Comparison of ENCODE assay signal across 19 cellular contexts in the genomic region with DNA sequence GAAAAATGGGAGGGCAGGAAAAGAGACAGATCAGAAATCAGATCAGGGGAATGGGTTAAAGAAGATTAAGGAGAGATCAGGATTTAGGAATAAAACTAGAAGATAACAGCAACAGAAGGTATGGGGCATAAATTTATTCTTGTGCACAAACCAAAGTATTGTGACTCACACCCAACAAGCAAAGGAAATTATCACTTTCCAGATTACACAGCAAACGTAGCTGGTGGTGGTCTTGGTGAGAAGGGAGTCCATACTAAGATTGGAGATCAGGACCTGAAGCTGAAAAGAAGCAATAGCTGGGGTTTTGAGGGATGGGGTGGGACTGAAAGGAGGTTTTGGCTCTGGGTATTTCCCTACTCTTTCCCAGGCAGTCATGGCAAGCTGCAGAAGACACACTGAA. TPM values are rescaled to one million over a fixed set of nuclear protein-coding genes. Genes with fewer than 3 reads are reported as not detected.
DNase-seq lines count a peak whose midpoint lies in the region; ATAC-seq and TF ChIP-seq lines count a peak whose summit lies in the region.
"Had no signal": no experiment of that assay in that cellular context is flagged by ENCODE, and none has a peak within 500 bp of the region (broad histone marks: within the 10 kb centered on the region; RNA-seq: fewer than 3 reads in every experiment).

No MANE protein-coding gene starts in this region.

- no peak overlapping the region for H3K4me3 ChIP-seq in ACC112 (ENCODE audit: low read depth, low read length)
- H3K4me3 ChIP-seq in Karpas-422 (ENCODE audit: low read length), result no peak overlapping the region
- H3K4me3 ChIP-seq in ascending aorta, result no peak overlapping the region
- H3K4me3 ChIP-seq: skin epidermis had no signal

- no peaks in the 10 kb centered on the region for H3K36me3 Mint-ChIP-seq in T-helper 2 cell treated with Interferon-gamma antibody and Interleukin-4, amounts not matched to agents 5 μg/mL and 100 μg/mL, for 36 hours (ENCODE audit: low read depth)
- H3K36me3 Mint-ChIP-seq in nephron (ENCODE audit: low read depth), result no peaks in the 10 kb centered on the region

- no peaks in the 10 kb centered on the region for H3K36me3 ChIP-seq in ACC112 (ENCODE audit: insufficient read depth, low read length)
- H3K36me3 ChIP-seq in Karpas-422 (ENCODE audit: insufficient read depth, low read length), result no peaks in the 10 kb centered on the region
- H3K36me3 ChIP-seq in ascending aorta, result no peaks in the 10 kb centered on the region
- H3K36me3 ChIP-seq: BE2C had no signal

- peaks cover 14% of the 10 kb centered on the region for H3K27me3 Mint-ChIP-seq in T-helper 2 cell treated with Interferon-gamma antibody and Interleukin-4, amounts not matched to agents 5 μg/mL and 100 μg/mL, for 36 hours (ENCODE audit: low read depth)
- H3K27me3 Mint-ChIP-seq in nephron (ENCODE audit: low read depth), result no peaks in the 10 kb centered on the region

- no peak overlapping the region for H3K4me2 ChIP-seq in Karpas-422 (ENCODE audit: low read depth, low read length, poor library complexity, severe bottlenecking)

- H3K9me2 ChIP-seq in Karpas-422 (replicated peaks; ENCODE audit: insufficient read depth, low read length), result no peaks in the 10 kb centered on the region

- H3K27me3 ChIP-seq in ACC112 (ENCODE audit: insufficient read depth, low read length), result no peaks in the 10 kb centered on the region
- H3K27me3 ChIP-seq in Karpas-422 (ENCODE audit: low read length), result no peaks in the 10 kb centered on the region
- H3K27me3 ChIP-seq in ascending aorta, result no peaks in the 10 kb centered on the region
- H3K27me3 ChIP-seq: BE2C had no signal

- H3K4me1 Mint-ChIP-seq in T-helper 2 cell treated with Interferon-gamma antibody and Interleukin-4, amounts not matched to agents 5 μg/mL and 100 μg/mL, for 36 hours (ENCODE audit: low read depth), result peaks cover 17% of the 10 kb centered on the region
- H3K4me1 Mint-ChIP-seq in nephron, result peaks cover 47% of the 10 kb centered on the region

- no peaks in the 10 kb centered on the region for H3K9me3 ChIP-seq in Karpas-422 (ENCODE audit: low read length)
- no peaks in the 10 kb centered on the region for H3K9me3 ChIP-seq in ascending aorta
- H3K9me3 ChIP-seq: BE2C had no signal

- no peaks in the 10 kb centered on the region for H4K20me1 ChIP-seq in Karpas-422 (ENCODE audit: insufficient read depth, low read depth, low read length)

- peak overlapping the region; percentile 6 for H3K27ac Mint-ChIP-seq in T-helper 2 cell treated with Interferon-gamma antibody and Interleukin-4, amounts not matched to agents 5 μg/mL and 100 μg/mL, for 36 hours
- H3K27ac Mint-ChIP-seq in nephron, result peak overlapping the region; percentile 13 to 65 (median 39)

- no peak for DNase-seq in T-helper 2 cell treated with Interferon-gamma antibody and Interleukin-4, amounts not matched to agents 5 μg/mL and 100 μg/mL, for 36 hours (ENCODE audit: low spot score)
- DNase-seq in T-helper 2 cell (no peak), Karpas-422 (no peak), ascending aorta (ENCODE audit: low spot score in 2 of 2) (no peak)
- no peak for DNase-seq in effector CD4-positive, alpha-beta T cell
- DNase-seq: SIG-M5 had no signal

- H3K9me3 Mint-ChIP-seq in T-helper 2 cell treated with Interferon-gamma antibody and Interleukin-4, amounts not matched to agents 5 μg/mL and 100 μg/mL, for 36 hours, result no peaks in the 10 kb centered on the region
- no peaks in the 10 kb centered on the region for H3K9me3 Mint-ChIP-seq in nephron
- H3K9me3 Mint-ChIP-seq: nephron progenitor cell; T-helper 1 cell treated with Interleukin-12 subunit alpha and Interleukin-12 subunit beta and Interleukin-4 antibody, amounts not matched to agents 30 μg/mL and 1 μg/mL, for 36 hours had no signal

- H3K9ac ChIP-seq in Karpas-422 (ENCODE audit: low read length), result no peak overlapping the region

- H3K27ac ChIP-seq in ACC112 (ENCODE audit: low read depth, low read length) (no peak overlapping the region), Karpas-422 (ENCODE audit: low read length) (no peak overlapping the region), ascending aorta (no peak overlapping the region)
- H3K27ac ChIP-seq: skin epidermis, VCaP had no signal

- H3K4me1 ChIP-seq in ACC112 (ENCODE audit: control insufficient read depth, insufficient read depth, low read length, unreplicated experiment) (peaks cover 4% of the 10 kb centered on the region), Karpas-422 (ENCODE audit: low read length) (peaks cover 2% of the 10 kb centered on the region), ascending aorta (peaks cover 7 to 17% of the 10 kb centered on the region in 2 donors)
- H3K4me1 ChIP-seq: BE2C had no signal

- ATAC-seq in GM18505 (IDR thresholded peaks at IDR 0.05; ENCODE audit: unreplicated experiment), result no peak

- no peak overlapping the region for H3K4me3 Mint-ChIP-seq in T-helper 2 cell treated with Interferon-gamma antibody and Interleukin-4, amounts not matched to agents 5 μg/mL and 100 μg/mL, for 36 hours
- peak overlapping the region in 2 of 3 experiments; percentile 26 to 43 for H3K4me3 Mint-ChIP-seq in nephron
- H3K4me3 Mint-ChIP-seq: nephron progenitor cell had no signal

- intact Hi-C loops in ascending aorta (cut with DNase I), result loop anchor here (1.0 to 10.0 kb wide), 4 partner anchors 18 to 230 kb away; a partner anchor contains a TSS

- TF ChIP-seq POLR2A in GM18505 (IDR thresholded peaks at IDR 0.05; ENCODE audit: borderline replicate concordance, extremely low read depth, insufficient read depth, insufficient read length), result no peak

- H3K79me2 ChIP-seq in ACC112 (ENCODE audit: control insufficient read depth, insufficient read depth, low read length, unreplicated experiment), result no peaks in the 10 kb centered on the region
- no peaks in the 10 kb centered on the region for H3K79me2 ChIP-seq in Karpas-422 (ENCODE audit: low read length)

- H2AFZ ChIP-seq in ACC112 (ENCODE audit: low read length, unreplicated experiment) (peak overlapping the region; percentile 15), Karpas-422 (ENCODE audit: low read length) (peak overlapping the region; percentile 36; the same call in 1 of the 2 replicates)

- TF ChIP-seq CTCF in nephron (IDR thresholded peaks at IDR 0.05; ENCODE audit: unreplicated experiment in 3 of 3) (no peak), ascending aorta (IDR thresholded peaks at IDR 0.05) (no peak)

RNA-seq across cellular contexts. Expression of a gene that starts 3.5 kb away (rescaled TPM):
- total RNA-seq in Karpas-422 (2014; rRNA removed; shearing (Covaris generic); ENCODE audit: low replicate concordance), result not detected in 2 replicates
- total RNA-seq in ascending aorta, result 8.5 TPM
- total RNA-seq: Daoy, dermis microvascular lymphatic vessel endothelial cell, left lobe of liver, PC-3, temporal lobe had no signal

RNA-seq across cellular contexts. Expression of a gene that starts 11.1 kb away (rescaled TPM):
- not detected in 2 replicates for total RNA-seq in Karpas-422 (2014; rRNA removed; shearing (Covaris generic); ENCODE audit: low replicate concordance)
- not detected for total RNA-seq in ascending aorta
- total RNA-seq: Daoy, dermis microvascular lymphatic vessel endothelial cell, left lobe of liver, PC-3, temporal lobe had no signal

RNA-seq across cellular contexts. Expression of a gene that starts 53.1 kb away (rescaled TPM):
- 6.7 and 8.1 TPM in 2 replicates for total RNA-seq in Karpas-422 (2014; rRNA removed; shearing (Covaris generic); ENCODE audit: low replicate concordance)
- 0.32 TPM for total RNA-seq in ascending aorta

RNA-seq across cellular contexts. Expression of a gene that starts 53.6 kb away (rescaled TPM):
- total RNA-seq in Karpas-422 (2014; rRNA removed; shearing (Covaris generic); ENCODE audit: low replicate concordance), result 8.2 and 10.7 TPM in 2 replicates
- 172 TPM for total RNA-seq in ascending aorta
